Comparison of ENCODE assay signal across 26 cellular contexts in genomic region chr17:17015221-17015620, GRCh38. TPM values are rescaled to one million over a fixed set of nuclear protein-coding genes. Genes with fewer than 3 reads are reported as not detected.
DNase-seq lines count a peak whose midpoint lies in the region; ATAC-seq and TF ChIP-seq lines count a peak whose summit lies in the region.
"Had no signal": no experiment of that assay in that cellular context is flagged by ENCODE, and none has a peak within 500 bp of the region (broad histone marks: within the 10 kb centered on the region; RNA-seq: fewer than 3 reads in every experiment).

No MANE protein-coding gene starts in this region.

- H3K27me3 Mint-ChIP-seq in CD4-positive, CD25-positive, alpha-beta regulatory T cell = peaks cover 10% of the 10 kb centered on the region
- H3K27me3 Mint-ChIP-seq in central memory CD8-positive, alpha-beta T cell = no peaks in the 10 kb centered on the region
- H3K27me3 Mint-ChIP-seq: activated CD8-positive, alpha-beta T cell treated with anti-CD3 and anti-CD28 coated beads for 36 hours had no signal

- no peak overlapping the region for H3K27ac ChIP-seq in CD4-positive, CD25-positive, alpha-beta regulatory T cell (ENCODE audit: insufficient read depth, low read length, poor library complexity, severe bottlenecking)
- H3K27ac ChIP-seq in IMR-90 (ENCODE audit: insufficient read depth, low read length) = no peak overlapping the region
- no peak overlapping the region for H3K27ac ChIP-seq in parathyroid adenoma
- H3K27ac ChIP-seq: C4-2B, prostate gland, upper lobe of left lung had no signal

- no peak overlapping the region for H2BK15ac ChIP-seq in IMR-90 (ENCODE audit: low read depth, low read length)

- no peak overlapping the region for H3K18ac ChIP-seq in IMR-90 (ENCODE audit: low read depth, low read length)

- TF ChIP-seq RAD21 in IMR-90 (IDR thresholded peaks at IDR 0.05; ENCODE audit: low read length) = no peak

- POLR2A ChIA-PET in IMR-90 (lab: Charles Lee; ENCODE audit: unreplicated experiment) = no interaction called here

- intact Hi-C loops in IMR-90 (cut with micrococcal nuclease) = no loop called here

- H4K20me1 ChIP-seq in IMR-90 (ENCODE audit: insufficient read depth, low read length) = no peaks in the 10 kb centered on the region; the same call in none of the 2 replicates

- H2BK20ac ChIP-seq in IMR-90 (ENCODE audit: low read depth, low read length) = no peak overlapping the region

- H3K9ac ChIP-seq in IMR-90 (ENCODE audit: low read depth, low read length) (no peak overlapping the region), parathyroid adenoma (no peak overlapping the region)

- no TSS peak for BruUV-seq in IMR-90 (replicated peaks; lab: Mats Ljungman, UMichigan)

- H3K9me3 Mint-ChIP-seq in CD4-positive, CD25-positive, alpha-beta regulatory T cell = no peaks in the 10 kb centered on the region
- H3K9me3 Mint-ChIP-seq in central memory CD8-positive, alpha-beta T cell = no peaks in the 10 kb centered on the region
- H3K9me3 Mint-ChIP-seq: activated CD8-positive, alpha-beta T cell treated with anti-CD3 and anti-CD28 coated beads for 36 hours; neural crest cell had no signal

- H3K4me3 ChIP-seq in CD4-positive, CD25-positive, alpha-beta regulatory T cell (ENCODE audit: low read depth, low read length) = no peak overlapping the region
- H3K4me3 ChIP-seq in IMR-90 (ENCODE audit: insufficient read depth, low read depth, low read length) (no peak overlapping the region), parathyroid adenoma (ENCODE audit: low read depth, low read length) (no peak overlapping the region)
- H3K4me3 ChIP-seq: mucosa of descending colon, prostate gland, upper lobe of left lung had no signal

- H3K79me2 ChIP-seq in parathyroid adenoma = no peaks in the 10 kb centered on the region

- no peak overlapping the region for H3K4ac ChIP-seq in IMR-90 (ENCODE audit: low read depth, low read length)

- peaks cover 21% of the 10 kb centered on the region for H3K4me1 ChIP-seq in CD4-positive, CD25-positive, alpha-beta regulatory T cell (ENCODE audit: control insufficient read depth, insufficient read depth, low read length, poor library complexity, severe bottlenecking)
- H3K4me1 ChIP-seq in IMR-90 (ENCODE audit: control insufficient read depth, insufficient read depth, low read length) = no peaks in the 10 kb centered on the region
- H3K4me1 ChIP-seq in parathyroid adenoma = peaks cover 29% of the 10 kb centered on the region

- no peaks in the 10 kb centered on the region for H3K27me3 ChIP-seq in CD4-positive, CD25-positive, alpha-beta regulatory T cell (ENCODE audit: control insufficient read depth, insufficient read depth, low read length)
- H3K27me3 ChIP-seq in IMR-90 (ENCODE audit: control insufficient read depth, insufficient read depth, low read length) (no peaks in the 10 kb centered on the region), parathyroid adenoma (ENCODE audit: control insufficient read depth, insufficient read depth, low read length) (no peaks in the 10 kb centered on the region)
- H3K27me3 ChIP-seq: upper lobe of left lung had no signal

- H2AFZ ChIP-seq in IMR-90 (replicated peaks; ENCODE audit: low read length, poor library complexity) (no peak overlapping the region), parathyroid adenoma (peak overlapping the region; percentile 25)

- H3K4me3 Mint-ChIP-seq in CD4-positive, CD25-positive, alpha-beta regulatory T cell = no peak overlapping the region
- H3K4me3 Mint-ChIP-seq in central memory CD8-positive, alpha-beta T cell = peak overlapping the region; percentile 32
- H3K4me3 Mint-ChIP-seq: activated CD8-positive, alpha-beta T cell treated with anti-CD3 and anti-CD28 coated beads for 36 hours; brain; neural crest cell had no signal

- TF ChIP-seq CTCF in IMR-90 (conservative IDR thresholded peaks at IDR 0.05; ENCODE audit: low read depth, low read length) (no peak), parathyroid adenoma (IDR thresholded peaks at IDR 0.05) (no peak)

- H3K9me1 ChIP-seq in IMR-90 (ENCODE audit: insufficient read depth, low read length) = 0 out of 2 replicates have a peak, but pooled peaks cover 4% of the 10 kb centered on the region

- H2AK9ac ChIP-seq in IMR-90 (replicated peaks; ENCODE audit: low read depth, low read length, poor library complexity) = no peak overlapping the region

- H3K14ac ChIP-seq in IMR-90 (replicated peaks; ENCODE audit: low read depth, low read length) = no peak overlapping the region

- H4K91ac ChIP-seq in IMR-90 (ENCODE audit: insufficient read depth, low read depth, low read length) = no peak overlapping the region

- WGBS in IMR-90 (ENCODE audit: extremely low coverage in 2 of 2, insufficient read length in 1 of 2), 2 experiments = no CpG with 5 or more reads among the region's 6 CpGs

- no peak overlapping the region for H2BK120ac ChIP-seq in IMR-90 (ENCODE audit: low read depth, low read length)

- dilution Hi-C loops in IMR-90 (cut with HindIII; ENCODE audit: low sequenced_read_pairs, unreplicated experiment) = no loop called here

- peak overlapping the region; percentile 31 to 86 (median 76) for H3K27ac Mint-ChIP-seq in CD4-positive, CD25-positive, alpha-beta regulatory T cell
- peak overlapping the region; percentile 80 for H3K27ac Mint-ChIP-seq in central memory CD8-positive, alpha-beta T cell (ENCODE audit: low read depth)
- H3K27ac Mint-ChIP-seq: activated CD8-positive, alpha-beta T cell treated with anti-CD3 and anti-CD28 coated beads for 36 hours; brain had no signal

- no peak overlapping the region for H3K23ac ChIP-seq in IMR-90 (ENCODE audit: low read depth, low read length)

- DNase-seq in CD4-positive, CD25-positive, alpha-beta regulatory T cell = no peak
- DNase-seq in IMR-90 = no peak
- no peak for DNase-seq in central memory CD8-positive, alpha-beta T cell (ENCODE audit: low spot score in 2 of 2)
- no peak for DNase-seq in DMS53 treated with DMSO at 0.1 percent for 48 hours (lab: John Stamatoyannopoulos, UW; ENCODE audit: unreplicated experiment)
- no peak for DNase-seq in ureter (ENCODE audit: low spot score)
- DNase-seq: activated CD4-positive, CD25-positive, alpha-beta regulatory T cell treated with anti-CD3 and anti-CD28 coated beads, Interleukin-2, amount 50 U/mL, for 72 hours; activated CD8-positive, alpha-beta T cell treated with anti-CD3 and anti-CD28 coated beads for 36 hours; activated gamma-delta T cell treated with Interleukin-2 at 50 U/mL for 16 hours; islet precursor cell; mucosa of descending colon; NCI-H1105 treated with DMSO at 0.1 percent for 48 hours; NCI-H2029; SIG-M5; stimulated activated CD8-positive, alpha-beta memory T cell treated with anti-CD3 and anti-CD28 coated beads, Interleukin-4, amount 100 ng/mL, for 48 hours; upper lobe of left lung had no signal

- no peaks in the 10 kb centered on the region for H3K36me3 Mint-ChIP-seq in CD4-positive, CD25-positive, alpha-beta regulatory T cell
- no peaks in the 10 kb centered on the region for H3K36me3 Mint-ChIP-seq in central memory CD8-positive, alpha-beta T cell (ENCODE audit: insufficient read depth)
- H3K36me3 Mint-ChIP-seq: brain had no signal

- no peak for ATAC-seq in CD4-positive, CD25-positive, alpha-beta regulatory T cell (ENCODE audit: low read depth in 2 of 2)
- ATAC-seq in IMR-90 (ENCODE audit: low read depth) (no peak), HG03175 (IDR thresholded peaks at IDR 0.05; ENCODE audit: unreplicated experiment) (no peak)
- ATAC-seq in central memory CD8-positive, alpha-beta T cell (replicated peaks; ENCODE audit: extremely low read depth, poor library complexity, severe bottlenecking) = no peak
- ATAC-seq: activated CD8-positive, alpha-beta T cell treated with anti-CD3 and anti-CD28 coated beads for 36 hours; mucosa of descending colon had no signal

- H2BK5ac ChIP-seq in IMR-90 (ENCODE audit: low read depth, low read length, poor library complexity, severe bottlenecking) = no peak overlapping the region

- 0 out of 2 replicates have a peak overlapping the region, but pooled peaks have one; percentile 28 for H2AK5ac ChIP-seq in IMR-90 (ENCODE audit: low read depth, low read length)

- no peaks in the 10 kb centered on the region for H3K79me1 ChIP-seq in IMR-90 (ENCODE audit: low read depth in 1 of 2, low read length in 2 of 2)

- CTCF ChIA-PET in IMR-90 (lab: Yijun Ruan, JAX) = no interaction called here

- H4K8ac ChIP-seq in IMR-90 (ENCODE audit: low read depth in 2 of 2, low read length in 2 of 2) = no peak overlapping the region

- no peaks in the 10 kb centered on the region for H3K36me3 ChIP-seq in CD4-positive, CD25-positive, alpha-beta regulatory T cell (ENCODE audit: control insufficient read depth, insufficient read depth, low read length)
- no peaks in the 10 kb centered on the region for H3K36me3 ChIP-seq in IMR-90 (ENCODE audit: control insufficient read depth, insufficient read depth, low read length)
- no peaks in the 10 kb centered on the region for H3K36me3 ChIP-seq in parathyroid adenoma (ENCODE audit: control insufficient read depth, insufficient read depth, low read length)
- H3K36me3 ChIP-seq: prostate gland, upper lobe of left lung had no signal

- H3K4me2 ChIP-seq in IMR-90 (ENCODE audit: low read depth, low read length) (no peak overlapping the region), parathyroid adenoma (ENCODE audit: low read length) (no peak overlapping the region)

- H3K4me1 Mint-ChIP-seq in CD4-positive, CD25-positive, alpha-beta regulatory T cell = peaks cover 17 to 38% (median 23%) of the 10 kb centered on the region in 4 donors
- peaks cover 40% of the 10 kb centered on the region for H3K4me1 Mint-ChIP-seq in central memory CD8-positive, alpha-beta T cell
- H3K4me1 Mint-ChIP-seq: brain had no signal

- no peak overlapping the region for H3K56ac ChIP-seq in IMR-90 (ENCODE audit: extremely low read depth, insufficient read depth, low read length)

- H3K9me3 ChIP-seq in CD4-positive, CD25-positive, alpha-beta regulatory T cell (ENCODE audit: control insufficient read depth in 2 of 2, low read length in 2 of 2) = no peaks in the 10 kb centered on the region
- H3K9me3 ChIP-seq in IMR-90 (ENCODE audit: control insufficient read depth, insufficient read depth, low read length) = no peaks in the 10 kb centered on the region
- no peaks in the 10 kb centered on the region for H3K9me3 ChIP-seq in parathyroid adenoma (ENCODE audit: control insufficient read depth, low read length)
- H3K9me3 ChIP-seq: mucosa of descending colon, prostate gland, upper lobe of left lung had no signal

- H4K5ac ChIP-seq in IMR-90 (ENCODE audit: low read depth, low read length) = no peak overlapping the region

- in situ Hi-C loops in IMR-90 (cut with MboI; ENCODE audit: low sequenced_read_pairs) = loop anchor here (25.0 kb wide), 1 partner anchor 622 kb away; no protein-coding TSS in a partner anchor

- TF ChIP-seq POLR2A in IMR-90 (IDR thresholded peaks at IDR 0.05; ENCODE audit: low read depth, low read length) = no peak

RNA-seq across cellular contexts. Expression of gene MPRIP, which starts 27.0 kb away (rescaled TPM):
- 234 TPM for total RNA-seq in CD4-positive, CD25-positive, alpha-beta regulatory T cell
- 10 to 100 TPM; 49.0 to 88.5 (median 55.8) TPM for polyA plus RNA-seq in CD4-positive, CD25-positive, alpha-beta regulatory T cell
- 111 and 113 TPM in 2 replicates for total RNA-seq in IMR-90 (2012; rRNA removed)
- polyA plus RNA-seq in IMR-90 (2012; rRNA removed) = 147 and 149 TPM in 2 replicates
- polyA plus RNA-seq in IMR-90 (2012; cell fraction: cytosol; rRNA removed) = 125 and 140 TPM in 2 replicates
- 139 TPM in 2 replicates for polyA plus RNA-seq in IMR-90 (2012; cell fraction: nucleus; rRNA removed; ENCODE audit: low replicate concordance)
- 423 TPM for total RNA-seq in ureter

RNA-seq across cellular contexts. Expression of gene TNFRSF13B, which starts 43.3 kb away (rescaled TPM):
- 3.1 TPM for total RNA-seq in CD4-positive, CD25-positive, alpha-beta regulatory T cell
- polyA plus RNA-seq in CD4-positive, CD25-positive, alpha-beta regulatory T cell = 1 to 10 TPM in 3 of 4 donors, under 1 TPM in 1; 0.73 to 4.8 (median 3.0) TPM
- total RNA-seq in IMR-90 (2012; rRNA removed) (not detected in 2 replicates), ureter (0.83 TPM)
- not detected in 2 replicates for polyA plus RNA-seq in IMR-90 (2012; rRNA removed)
- polyA plus RNA-seq in IMR-90 (2012; cell fraction: cytosol; rRNA removed) = not detected in 2 replicates
- polyA plus RNA-seq in IMR-90 (2012; cell fraction: nucleus; rRNA removed; ENCODE audit: low replicate concordance) = not detected in 2 replicates
- total RNA-seq: activated CD8-positive, alpha-beta T cell treated with anti-CD3 and anti-CD28 coated beads for 36 hours; fibroblast of lung; G401; glomerular endothelial cell; M059J; NCI-H460; neural crest cell; prostate gland had no signal
- polyA plus RNA-seq: fibroblast of lung had no signal
